Comparison of ENCODE assay signal across 2 cellular contexts in genomic region chr12:128191380-128191779, GRCh38.
TF ChIP-seq lines count a peak whose summit lies in the region.

No MANE protein-coding gene starts in this region.

TF ChIP-seq in K562, 482 proteins besides CTCF, POLR2A, EP300 and RAD21:
- TF ChIP-seq TFE3 (CRISPR knock-in tag; IDR thresholded peaks at IDR 0.05), result peak; percentile 71
- peak; percentile 7; the same call in 1 of the 2 replicates for TF ChIP-seq USF1 (CRISPR knock-in tag; IDR thresholded peaks at IDR 0.05)
- no peak for TF ChIP-seq TCFL5 (CRISPR knock-in tag; conservative IDR thresholded peaks at IDR 0.05)
- no peak for TF ChIP-seq LEF1 (IDR thresholded peaks at IDR 0.05)

TF ChIP-seq in HepG2, 621 proteins besides CTCF, POLR2A, EP300 and RAD21 (continued from another document):
- TF ChIP-seq USF2 (IDR thresholded peaks at IDR 0.05; ENCODE audit: low read depth, low read length) (peak; percentile 33; the same call in 1 of the 2 replicates), USF2 (CRISPR knock-in tag; IDR thresholded peaks at IDR 0.05; ENCODE audit: borderline replicate concordance) (no peak), ZNF670 (CRISPR knock-in tag; IDR thresholded peaks at IDR 0.05; ENCODE audit: borderline replicate concordance) (no peak)
